In genomic region chr2:25301453-25302352, GRCh38 we compare ENCODE assay signal across 1 cellular context.
TF ChIP-seq lines count a peak whose summit lies in the region.

No MANE protein-coding gene starts in this region.

TF ChIP-seq in H1, 55 proteins besides CTCF, POLR2A, EP300 and RAD21 (continued from another document):
- no peak for TF ChIP-seq MAX (IDR thresholded peaks at IDR 0.05)
- no peak for TF ChIP-seq TEAD4 (IDR thresholded peaks at IDR 0.05; ENCODE audit: low read depth, low read length)
- TF ChIP-seq KDM4A (IDR thresholded peaks at IDR 0.05; ENCODE audit: low read depth, low read length, severe bottlenecking), result no peak
- no peak for TF ChIP-seq EZH2 (IDR thresholded peaks at IDR 0.05; ENCODE audit: low read depth, low read length, severe bottlenecking)
- TF ChIP-seq MAFK (IDR thresholded peaks at IDR 0.05; ENCODE audit: low read depth, low read length), result no peak
- no peak for TF ChIP-seq USF2 (IDR thresholded peaks at IDR 0.05; ENCODE audit: low read length)
- TF ChIP-seq RNF2 (IDR thresholded peaks at IDR 0.05; ENCODE audit: borderline replicate concordance, low read depth, low read length, missing control alignments, poor library complexity, severe bottlenecking), result no peak
- TF ChIP-seq CBX8 (IDR thresholded peaks at IDR 0.05; ENCODE audit: borderline replicate concordance, low read depth, low read length), result no peak
